Comparison of ENCODE assay signal across 9 cellular contexts in the genomic region with DNA sequence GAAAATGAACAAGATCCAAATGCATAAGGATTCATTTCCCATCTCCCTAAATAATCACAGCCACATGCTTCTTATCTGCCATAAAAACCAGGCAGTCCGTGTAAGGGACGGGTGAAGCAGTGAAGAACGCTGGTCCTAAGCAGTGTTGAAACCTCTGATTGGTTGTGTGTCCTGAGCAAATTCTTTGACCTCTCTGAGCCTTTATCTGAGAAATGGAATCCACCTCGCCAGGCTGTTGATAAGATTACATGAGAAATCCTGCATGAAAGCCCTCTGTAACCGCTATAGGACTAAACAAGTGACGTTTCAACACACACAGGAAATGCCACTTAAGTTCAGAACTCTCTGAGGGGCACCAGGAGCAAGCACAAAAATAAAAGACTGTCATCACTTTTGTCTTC. TPM values are rescaled to one million over a fixed set of nuclear protein-coding genes. Genes with fewer than 3 reads are reported as not detected.
A peak's percentile ranks its signal among the peaks of the same experiment; 100 is the strongest.
DNase-seq lines count a peak whose midpoint lies in the region; ATAC-seq and TF ChIP-seq lines count a peak whose summit lies in the region.
"Had no signal": no experiment of that assay in that cellular context is flagged by ENCODE, and none has a peak within 500 bp of the region (broad histone marks: within the 10 kb centered on the region; RNA-seq: fewer than 3 reads in every experiment).

No MANE protein-coding gene starts in this region.

- intact Hi-C loops in breast epithelium (cut with DNase I; ENCODE audit: low total_unique reads) (no loop called here), MCF 10A (cut with micrococcal nuclease) (no loop called here), vagina (cut with DNase I) (no loop called here)

- POLR2A ChIA-PET in MCF 10A (lab: Yijun Ruan, JAX): no interaction called here

- H3K27me3 ChIP-seq in breast epithelium (no peaks in the 10 kb centered on the region), hepatocyte (no peaks in the 10 kb centered on the region), vagina (no peaks in the 10 kb centered on the region)

- no peak for ATAC-seq in GM19463 (IDR thresholded peaks at IDR 0.05; ENCODE audit: unreplicated experiment)

- H3K79me2 ChIP-seq in hepatocyte: peaks cover 35% of the 10 kb centered on the region

- H3K4me1 Mint-ChIP-seq in MCF 10A (ENCODE audit: insufficient read depth, unreplicated experiment) (peaks cover 5% of the 10 kb centered on the region), type B pancreatic cell (ENCODE audit: unreplicated experiment) (peaks cover 20% of the 10 kb centered on the region)

- H3K27ac Mint-ChIP-seq in MCF 10A (ENCODE audit: low read depth, unreplicated experiment) (no peak overlapping the region), type B pancreatic cell (no peak overlapping the region)

- TF ChIP-seq POLR2A in breast epithelium (IDR thresholded peaks at IDR 0.05): no peak
- no peak for TF ChIP-seq POLR2A in vagina (IDR thresholded peaks at IDR 0.05)

- H3K27me3 Mint-ChIP-seq in MCF 10A (ENCODE audit: insufficient read depth, unreplicated experiment) (no peaks in the 10 kb centered on the region), type B pancreatic cell (peaks cover 30% of the 10 kb centered on the region)

- H3K9me3 Mint-ChIP-seq in MCF 10A (ENCODE audit: unreplicated experiment) (peaks cover 24% of the 10 kb centered on the region), type B pancreatic cell (no peaks in the 10 kb centered on the region)

- H3K36me3 ChIP-seq in breast epithelium (no peaks in the 10 kb centered on the region), hepatocyte (replicated peaks; ENCODE audit: insufficient read depth, low read depth) (no peaks in the 10 kb centered on the region), vagina (no peaks in the 10 kb centered on the region)

- H3K27ac ChIP-seq in breast epithelium (peak overlapping the region; percentile 17 to 61), hepatocyte (peak overlapping the region; percentile 61), vagina (peak overlapping the region; percentile 37)

- no peak for DNase-seq in breast epithelium (ENCODE audit: low spot score in 2 of 2)
- DNase-seq in MCF 10A (ENCODE audit: unreplicated experiment): no peak
- DNase-seq in NAMALWA (ENCODE audit: low spot score): peak; percentile 1
- no peak for DNase-seq in hepatocyte (ENCODE audit: low spot score)
- no peak for DNase-seq in vagina (ENCODE audit: extremely low spot score in 2 of 2)
- no peak for DNase-seq in ureter (ENCODE audit: low spot score)
- no peak for DNase-seq in type B pancreatic cell (ENCODE audit: extremely low spot score, unreplicated experiment)
- DNase-seq: NCI-H69 had no signal

- peaks cover 7% of the 10 kb centered on the region for H3K36me3 Mint-ChIP-seq in MCF 10A (ENCODE audit: insufficient read depth, unreplicated experiment)
- H3K36me3 Mint-ChIP-seq in type B pancreatic cell: peaks cover 10% of the 10 kb centered on the region

- H3K4me2 ChIP-seq in hepatocyte: peak overlapping the region; percentile 53

- WGBS in hepatocyte (ENCODE audit: low lambda C conversion rate, missing lambda C conversion rate): 17% methylated on average over 6 of the region's 6 CpGs

- no peak overlapping the region for H2AFZ ChIP-seq in hepatocyte

- peak overlapping the region in 1 of 3 donors; percentile 28 for H3K4me3 ChIP-seq in breast epithelium
- no peak overlapping the region for H3K4me3 ChIP-seq in hepatocyte
- no peak overlapping the region for H3K4me3 ChIP-seq in vagina

- H3K9me2 ChIP-seq in hepatocyte (replicated peaks; ENCODE audit: insufficient read depth): no peaks in the 10 kb centered on the region

- BruUV-seq in MCF 10A (replicated peaks; lab: Mats Ljungman, UMichigan): no TSS peak

- H4K20me1 ChIP-seq in hepatocyte (ENCODE audit: insufficient read depth, poor library complexity, severe bottlenecking): no peaks in the 10 kb centered on the region

- H3K4me1 ChIP-seq in breast epithelium: peaks cover 0 to 4% of the 10 kb centered on the region in 2 donors
- H3K4me1 ChIP-seq in hepatocyte (ENCODE audit: insufficient read depth): peaks cover 22% of the 10 kb centered on the region
- H3K4me1 ChIP-seq in vagina: peaks cover 16% of the 10 kb centered on the region

- TF ChIP-seq CTCF in breast epithelium (IDR thresholded peaks at IDR 0.05): no peak
- TF ChIP-seq CTCF in MCF 10A (IDR thresholded peaks at IDR 0.05; ENCODE audit: unreplicated experiment): no peak
- TF ChIP-seq CTCF in hepatocyte (IDR thresholded peaks at IDR 0.05; ENCODE audit: poor library complexity): no peak
- TF ChIP-seq CTCF in vagina (IDR thresholded peaks at IDR 0.05): no peak
- no peak for TF ChIP-seq CTCF in type B pancreatic cell (conservative IDR thresholded peaks at IDR 0.05)

- CTCF ChIA-PET in MCF 10A (lab: Yijun Ruan, JAX): no interaction called here

- H3K9me3 ChIP-seq in breast epithelium (no peaks in the 10 kb centered on the region), hepatocyte (ENCODE audit: low read depth) (no peaks in the 10 kb centered on the region), vagina (no peaks in the 10 kb centered on the region)

- no peak overlapping the region for H3K4me3 Mint-ChIP-seq in MCF 10A (ENCODE audit: unreplicated experiment)
- no peak overlapping the region for H3K4me3 Mint-ChIP-seq in type B pancreatic cell

RNA-seq across cellular contexts. Expression of gene GAS7, which starts 26.8 kb away (rescaled TPM):
- 10 to 100 TPM; 21.8 to 62.2 (median 33.4) TPM for total RNA-seq in breast epithelium
- total RNA-seq in MCF 10A (2022): 0.22 TPM in 1 of 2 replicates, not detected in the other
- total RNA-seq in hepatocyte: 25.9 and 27.3 TPM in 2 replicates
- polyA plus RNA-seq in hepatocyte: 19.6 and 25.8 TPM in 2 replicates
- 47.1 TPM for total RNA-seq in vagina
- total RNA-seq in ureter: 31.2 TPM
- 5.9 and 19.5 TPM in 2 replicates for total RNA-seq in type B pancreatic cell (ENCODE audit: low replicate concordance)
